Comparison of ENCODE assay signal across 13 cellular contexts in the genomic region with DNA sequence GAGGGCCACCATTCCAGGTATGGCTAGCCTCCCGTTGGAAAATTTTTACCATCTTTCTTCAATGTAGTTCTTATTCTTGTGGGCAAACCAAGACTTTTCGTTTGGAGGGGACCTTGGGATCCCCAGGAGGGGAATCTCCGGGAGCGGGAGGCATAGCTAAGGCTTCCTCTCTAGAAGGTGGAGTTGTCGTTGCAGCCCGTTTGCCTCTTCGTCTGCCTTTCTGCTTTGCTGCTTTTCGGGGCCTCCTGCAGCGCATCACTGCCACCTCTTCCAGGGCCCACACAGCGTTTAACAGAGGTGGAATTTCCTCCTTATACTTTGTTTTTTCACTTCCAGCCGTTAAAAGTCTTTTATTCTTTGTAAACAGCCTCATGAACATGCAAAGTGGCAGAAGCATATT. TPM values are rescaled to one million over a fixed set of nuclear protein-coding genes. Genes with fewer than 3 reads are reported as not detected.
A peak's percentile ranks its signal among the peaks of the same experiment; 100 is the strongest.
DNase-seq lines count a peak whose midpoint lies in the region; ATAC-seq and TF ChIP-seq lines count a peak whose summit lies in the region.
"Had no signal": no experiment of that assay in that cellular context is flagged by ENCODE, and none has a peak within 500 bp of the region (broad histone marks: within the 10 kb centered on the region; RNA-seq: fewer than 3 reads in every experiment).

No MANE protein-coding gene starts in this region.

- H3K79me1 ChIP-seq in trophoblast cell (ENCODE audit: low read length) = peaks cover 7% of the 10 kb centered on the region

- no peak overlapping the region for H4K8ac ChIP-seq in trophoblast cell (ENCODE audit: low read depth, low read length)

- no CpG with 5 or more reads among the region's 11 CpGs for WGBS in trophoblast cell (ENCODE audit: extremely low coverage, insufficient coverage, insufficient read length)

- H3K4me3 ChIP-seq in left ventricle myocardium inferior (peak overlapping the region; percentile 46), trophoblast cell (ENCODE audit: low read depth, low read length) (no peak overlapping the region)

- no peak overlapping the region for H2BK5ac ChIP-seq in trophoblast cell (ENCODE audit: low read depth, low read length, poor library complexity)

- H3K14ac ChIP-seq in trophoblast cell (ENCODE audit: low read length) = no peak overlapping the region

- no peak overlapping the region for H2AFZ ChIP-seq in trophoblast cell (ENCODE audit: insufficient read depth, low read length, poor library complexity)

- H3K9me3 Mint-ChIP-seq in CD4-positive, alpha-beta T cell = no peaks in the 10 kb centered on the region
- no peaks in the 10 kb centered on the region for H3K9me3 Mint-ChIP-seq in T-cell

- H3K27ac Mint-ChIP-seq in CD4-positive, alpha-beta T cell = peak overlapping the region; percentile 78
- H3K27ac Mint-ChIP-seq in T-cell = peak overlapping the region; percentile 18 to 83

- no peaks in the 10 kb centered on the region for H3K27me3 ChIP-seq in CD4-positive, alpha-beta T cell (ENCODE audit: control insufficient read depth, insufficient read depth, low read length)
- H3K27me3 ChIP-seq in left ventricle myocardium inferior (ENCODE audit: low read depth) (peaks cover 10% of the 10 kb centered on the region), trophoblast cell (ENCODE audit: insufficient read depth, low read length) (no peaks in the 10 kb centered on the region)

- intact Hi-C loops in CD4-positive, alpha-beta T cell (cut with DNase I, micrococcal nuclease) = no loop called here
- intact Hi-C loops in left ventricle myocardium inferior (cut with micrococcal nuclease) = no loop called here

- DNase-seq in CD4-positive, alpha-beta T cell = no peak
- DNase-seq in T-cell (no peak), left ventricle myocardium inferior (no peak), trophoblast cell (no peak), SHP77 treated with DMSO at 0.1 percent for 48 hours (lab: John Stamatoyannopoulos, UW) (no peak), NCI-H1105 treated with DMSO at 0.1 percent for 48 hours (lab: John Stamatoyannopoulos, UW) (no peak), LoVo (ENCODE audit: low spot score) (no peak), NCI-H774 (lab: John Stamatoyannopoulos, UW) (no peak)
- DNase-seq: activated CD8-positive, alpha-beta memory T cell treated with anti-CD3 and anti-CD28 coated beads for 24 hours; NCI-H524 treated with DMSO at 0.1 percent for 48 hours; small intestine had no signal

- no peak overlapping the region for H3K9ac ChIP-seq in trophoblast cell (ENCODE audit: low read length)

- H3K4me3 Mint-ChIP-seq in CD4-positive, alpha-beta T cell = no peak overlapping the region
- H3K4me3 Mint-ChIP-seq in T-cell = peak overlapping the region in 1 of 3 donors; percentile 58

- H3K27me3 Mint-ChIP-seq in CD4-positive, alpha-beta T cell = no peaks in the 10 kb centered on the region
- no peaks in the 10 kb centered on the region for H3K27me3 Mint-ChIP-seq in T-cell

- H2AK5ac ChIP-seq in trophoblast cell (ENCODE audit: low read length) = no peak overlapping the region

- no peak for TF ChIP-seq CTCF in CD4-positive, alpha-beta T cell (IDR thresholded peaks at IDR 0.05)
- no peak for TF ChIP-seq CTCF in left ventricle myocardium inferior (IDR thresholded peaks at IDR 0.05; ENCODE audit: borderline replicate concordance)

- no peak overlapping the region for H3K18ac ChIP-seq in trophoblast cell (ENCODE audit: low read length)

- peaks cover 3% of the 10 kb centered on the region for H3K79me2 ChIP-seq in trophoblast cell (ENCODE audit: control insufficient read depth, insufficient read depth, low read length, poor library complexity)

- H3K27ac ChIP-seq in CD4-positive, alpha-beta T cell (ENCODE audit: low read depth, low read length) = no peak overlapping the region
- H3K27ac ChIP-seq in left ventricle myocardium inferior (replicated peaks) = peak overlapping the region; percentile 97
- no peak overlapping the region for H3K27ac ChIP-seq in trophoblast cell (ENCODE audit: low read depth, low read length)

- H3K4ac ChIP-seq in trophoblast cell (ENCODE audit: low read depth, low read length) = no peak overlapping the region

- H3K4me2 ChIP-seq in trophoblast cell (ENCODE audit: low read length) = no peak overlapping the region

- peaks cover 5% of the 10 kb centered on the region for H3K36me3 Mint-ChIP-seq in CD4-positive, alpha-beta T cell (ENCODE audit: low read depth)
- H3K36me3 Mint-ChIP-seq in T-cell = no peaks in the 10 kb centered on the region

- H3K4me1 ChIP-seq in left ventricle myocardium inferior (peaks cover 52% of the 10 kb centered on the region), trophoblast cell (ENCODE audit: control insufficient read depth in 1 of 2, insufficient read depth in 2 of 2, low read length in 2 of 2) (peaks cover 10% of the 10 kb centered on the region in 2 experiments)

- H3K23ac ChIP-seq in trophoblast cell (ENCODE audit: low read length) = no peak overlapping the region

- H4K12ac ChIP-seq in trophoblast cell (ENCODE audit: low read depth, low read length) = no peak overlapping the region

- POLR2A ChIA-PET in CD4-positive, alpha-beta T cell (lab: Charles Lee) = no interaction called here
- POLR2A ChIA-PET in T-cell (lab: Charles Lee) = interaction anchor here in 1 of 2 donors (0.7 kb wide), 1 partner anchor 11 kb away, joined by 8 read pairs; no protein-coding TSS in a partner anchor

- no peaks in the 10 kb centered on the region for H3K9me3 ChIP-seq in CD4-positive, alpha-beta T cell (ENCODE audit: control insufficient read depth, low read length)
- no peaks in the 10 kb centered on the region for H3K9me3 ChIP-seq in left ventricle myocardium inferior (replicated peaks)
- no peaks in the 10 kb centered on the region for H3K9me3 ChIP-seq in trophoblast cell (ENCODE audit: insufficient read depth, low read depth, low read length)

- no peaks in the 10 kb centered on the region for H3K36me3 ChIP-seq in left ventricle myocardium inferior
- H3K36me3 ChIP-seq in trophoblast cell (ENCODE audit: control insufficient read depth in 1 of 2, insufficient read depth in 2 of 2, low read length in 2 of 2) = no peaks in the 10 kb centered on the region

- peaks cover 58% of the 10 kb centered on the region for H3K4me1 Mint-ChIP-seq in CD4-positive, alpha-beta T cell (ENCODE audit: low read depth)
- H3K4me1 Mint-ChIP-seq in T-cell = peaks cover 48 to 63% (median 59%) of the 10 kb centered on the region in 3 donors

- peak overlapping the region; percentile 30 for H2BK12ac ChIP-seq in trophoblast cell (ENCODE audit: low read length)

- no peak overlapping the region for H4K91ac ChIP-seq in trophoblast cell (ENCODE audit: low read depth, low read length)

- CTCF ChIA-PET in CD4-positive, alpha-beta T cell (lab: Charles Lee) = no interaction called here
- CTCF ChIA-PET in T-cell (lab: Charles Lee) = no interaction called here

- no peak overlapping the region for H2BK120ac ChIP-seq in trophoblast cell (ENCODE audit: insufficient read depth, low read length, poor library complexity)

- ATAC-seq in CD4-positive, alpha-beta T cell (ENCODE audit: poor library complexity) = no peak
- no peak for ATAC-seq in T-cell (replicated peaks in 1 of 4)

RNA-seq across cellular contexts. Expression of a gene that starts 3.5 kb away (rescaled TPM):
- total RNA-seq in CD4-positive, alpha-beta T cell = 10 to 100 TPM; 15.9 to 20.1 TPM
- total RNA-seq in T-cell (10 to 100 TPM in 4 of 5 donors, 1 to 10 TPM in 1; 2.1 to 35.5 (median 17.6) TPM), left ventricle myocardium inferior (259 TPM)
- 267 and 298 TPM in 2 replicates for polyA plus RNA-seq in trophoblast cell (2013)

RNA-seq across cellular contexts. Expression of a gene that starts 10.3 kb away (rescaled TPM):
- total RNA-seq in CD4-positive, alpha-beta T cell = 100 to 1,000 TPM; 286 to 306 TPM
- 100 to 1,000 TPM; 201 to 427 (median 243) TPM for total RNA-seq in T-cell
- total RNA-seq in left ventricle myocardium inferior = 83.5 TPM
- polyA plus RNA-seq in trophoblast cell (2013) = 84.5 and 88.4 TPM in 2 replicates

RNA-seq across cellular contexts. Expression of a gene that starts 16.5 kb away (rescaled TPM):
- 100 to 1,000 TPM; 364 to 383 TPM for total RNA-seq in CD4-positive, alpha-beta T cell
- 100 to 1,000 TPM; 276 to 654 (median 359) TPM for total RNA-seq in T-cell
- 160 TPM for total RNA-seq in left ventricle myocardium inferior
- polyA plus RNA-seq in trophoblast cell (2013) = 165 and 166 TPM in 2 replicates

RNA-seq across cellular contexts. Expression of a gene that starts 24.8 kb away (rescaled TPM):
- total RNA-seq in CD4-positive, alpha-beta T cell = not detected
- total RNA-seq in T-cell (not detected), left ventricle myocardium inferior (not detected)
- not detected in 2 replicates for polyA plus RNA-seq in trophoblast cell (2013)
- total RNA-seq: kidney epithelial cell, M059J had no signal
- polyA plus RNA-seq: small intestine had no signal

RNA-seq across cellular contexts. Expression of a gene that starts 35.2 kb away (rescaled TPM):
- 100 to 1,000 TPM; 670 to 671 TPM for total RNA-seq in CD4-positive, alpha-beta T cell
- total RNA-seq in T-cell (100 to 1,000 TPM; 252 to 818 (median 459) TPM), left ventricle myocardium inferior (7.2 TPM)
- polyA plus RNA-seq in trophoblast cell (2013) = 35.5 and 36.9 TPM in 2 replicates
